ENCODE assay signal across 8 cellular contexts in genomic region chr17:7314719-7315569, GRCh38. TPM values are rescaled to one million over a fixed set of nuclear protein-coding genes. Genes with fewer than 3 reads are reported as not detected.
DNase-seq lines count a peak whose midpoint lies in the region; FAIRE-seq lines count a peak whose summit lies in the region.

A gene with protein sequence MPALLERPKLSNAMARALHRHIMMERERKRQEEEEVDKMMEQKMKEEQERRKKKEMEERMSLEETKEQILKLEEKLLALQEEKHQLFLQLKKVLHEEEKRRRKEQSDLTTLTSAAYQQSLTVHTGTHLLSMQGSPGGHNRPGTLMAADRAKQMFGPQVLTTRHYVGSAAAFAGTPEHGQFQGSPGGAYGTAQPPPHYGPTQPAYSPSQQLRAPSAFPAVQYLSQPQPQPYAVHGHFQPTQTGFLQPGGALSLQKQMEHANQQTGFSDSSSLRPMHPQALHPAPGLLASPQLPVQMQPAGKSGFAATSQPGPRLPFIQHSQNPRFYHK (minus strand): TSS chr17:7315360. CDS start chr17:7315052, 308 bp downstream.

- H2AK5ac ChIP-seq in neuronal stem cell (ENCODE audit: low read depth, low read length), result peak within 1 kb of the TSS; percentile 87

- FAIRE-seq in frontal cortex (lab: Jason Lieb, UNC), result no peak

- H3K4me3 Mint-ChIP-seq in activated naive CD4-positive, alpha-beta T cell treated with anti-CD3 and anti-CD28 coated beads, Interleukin-2, amount 10 ng/mL, durations not matched to agents 7 days and 5 days, result peak within 1 kb of the TSS; percentile 94

- H3K36me3 ChIP-seq in SK-N-MC (ENCODE audit: insufficient read depth, low read length) (peaks cover 50% of the 10 kb centered on the region), neuronal stem cell (replicated peaks in 1 of 2; ENCODE audit: control insufficient read depth in 2 of 2, insufficient read depth in 2 of 2, low read length in 2 of 2) (peaks cover 62 to 78% of the 10 kb centered on the region in 2 donors)

- no peak within 1 kb of the TSS for H2BK15ac ChIP-seq in neuronal stem cell (ENCODE audit: low read length)

- peak within 1 kb of the TSS; percentile 95 for H4K8ac ChIP-seq in neuronal stem cell (ENCODE audit: low read depth, low read length)

- peak within 1 kb of the TSS; percentile 95 for H3K18ac ChIP-seq in neuronal stem cell (ENCODE audit: low read length)

- H2BK120ac ChIP-seq in neuronal stem cell (ENCODE audit: low read depth, low read length), result peak within 1 kb of the TSS; percentile 78

- H3K4me3 ChIP-seq in SK-N-MC (peak within 1 kb of the TSS; percentile 96), neuronal stem cell (ENCODE audit: low read length in 2 of 2) (peak within 1 kb of the TSS; percentile 60 to 92)

- peak within 1 kb of the TSS; percentile 85 for H2BK5ac ChIP-seq in neuronal stem cell (ENCODE audit: low read length)

- H3K36me3 Mint-ChIP-seq in activated naive CD4-positive, alpha-beta T cell treated with anti-CD3 and anti-CD28 coated beads, Interleukin-2, amount 10 ng/mL, durations not matched to agents 7 days and 5 days, result peaks cover 53% of the 10 kb centered on the region

- H3K4me2 ChIP-seq in neuronal stem cell (ENCODE audit: insufficient read depth, low read length, poor library complexity, severe bottlenecking), result peak within 1 kb of the TSS; percentile 93

- no CpG with 5 or more reads among the region's 95 CpGs for WGBS in neuronal stem cell (ENCODE audit: extremely low coverage in 2 of 2, insufficient read length in 2 of 2, insufficient replicate concordance in 1 of 2), 2 donors

- DNase-seq in ELR (ENCODE audit: low read depth), result peak; percentile 90
- DNase-seq in GOT3 (lab: John Stamatoyannopoulos, UW), result peak; percentile 49
- DNase-seq in M059J (ENCODE audit: low read depth), result peak; percentile 81
- DNase-seq in SK-N-MC (ENCODE audit: low read depth, low spot score), result no peak
- peak; percentile 96 for DNase-seq in activated naive CD4-positive, alpha-beta T cell treated with anti-CD3 and anti-CD28 coated beads, Interleukin-2, amount 10 ng/mL, durations not matched to agents 7 days and 5 days
- peak; percentile 99 for DNase-seq in frontal cortex (ENCODE audit: low spot score in 2 of 2)
- DNase-seq in neuronal stem cell (ENCODE audit: low spot score), result peak; percentile 78
- peak; percentile 61 for DNase-seq in stromal cell of bone marrow (ENCODE audit: low read depth)

- H2BK12ac ChIP-seq in neuronal stem cell (ENCODE audit: low read length), result peak within 1 kb of the TSS; percentile 69

- H3K23ac ChIP-seq in neuronal stem cell (ENCODE audit: low read depth, low read length, poor library complexity), result peak within 1 kb of the TSS; percentile 94

- H3K27ac ChIP-seq in SK-N-MC (peak within 1 kb of the TSS; percentile 81), neuronal stem cell (replicated peaks; ENCODE audit: low read length) (peak within 1 kb of the TSS; percentile 80)

- H3K9me3 ChIP-seq in SK-N-MC (ENCODE audit: low read depth, low read length) (no peaks in the 10 kb centered on the region), neuronal stem cell (replicated peaks in 1 of 2; ENCODE audit: control insufficient read depth in 2 of 2, insufficient read depth in 1 of 2, low read depth in 1 of 2, low read length in 2 of 2) (no peaks in the 10 kb centered on the region)

- peaks cover 7% of the 10 kb centered on the region for H3K79me1 ChIP-seq in neuronal stem cell (ENCODE audit: low read depth, low read length)

- H3K27me3 ChIP-seq in neuronal stem cell (ENCODE audit: control insufficient read depth in 3 of 3, insufficient read depth in 3 of 3, low read depth in 1 of 3, low read length in 3 of 3), result no peaks in the 10 kb centered on the region

- peaks cover 55% of the 10 kb centered on the region for H3K4me1 Mint-ChIP-seq in activated naive CD4-positive, alpha-beta T cell treated with anti-CD3 and anti-CD28 coated beads, Interleukin-2, amount 10 ng/mL, durations not matched to agents 7 days and 5 days

- H3K27ac Mint-ChIP-seq in activated naive CD4-positive, alpha-beta T cell treated with anti-CD3 and anti-CD28 coated beads, Interleukin-2, amount 10 ng/mL, durations not matched to agents 7 days and 5 days, result peak within 1 kb of the TSS; percentile 95

- H3K9me3 Mint-ChIP-seq in activated naive CD4-positive, alpha-beta T cell treated with anti-CD3 and anti-CD28 coated beads, Interleukin-2, amount 10 ng/mL, durations not matched to agents 7 days and 5 days, result no peaks in the 10 kb centered on the region

- H3K27me3 Mint-ChIP-seq in activated naive CD4-positive, alpha-beta T cell treated with anti-CD3 and anti-CD28 coated beads, Interleukin-2, amount 10 ng/mL, durations not matched to agents 7 days and 5 days, result no peaks in the 10 kb centered on the region

- H4K91ac ChIP-seq in neuronal stem cell (ENCODE audit: low read depth, low read length, poor library complexity), result no peak within 1 kb of the TSS

- no peak within 1 kb of the TSS for H3K14ac ChIP-seq in neuronal stem cell (ENCODE audit: low read length)

- H3K9ac ChIP-seq in SK-N-MC (ENCODE audit: insufficient read length) (peak within 1 kb of the TSS; percentile 93), neuronal stem cell (ENCODE audit: low read depth, low read length, poor library complexity) (peak within 1 kb of the TSS; percentile 91)

- H2AFZ ChIP-seq in neuronal stem cell (ENCODE audit: low read length), result peak within 1 kb of the TSS; percentile 95

- CTCF ChIA-PET in activated naive CD4-positive, alpha-beta T cell treated with anti-CD3 and anti-CD28 coated beads, Interleukin-2, amount 10 ng/mL, durations not matched to agents 7 days and 5 days (lab: Charles Lee), result interaction anchor here (0.7 to 4.7 kb wide), 6 partner anchors 10 to 270 kb away, joined by 3 to 16 read pairs (median 4); partner anchors contain the start of gene ACAP1

- peaks cover 6 to 13% of the 10 kb centered on the region in 2 donors for H3K4me1 ChIP-seq in neuronal stem cell (ENCODE audit: control insufficient read depth in 2 of 2, insufficient read depth in 1 of 2, low read depth in 1 of 2, low read length in 2 of 2)

- H3K4ac ChIP-seq in neuronal stem cell (ENCODE audit: low read length), result peak within 1 kb of the TSS; percentile 39

RNA-seq across cellular contexts. Expression of the gene that starts here (rescaled TPM):
- 94.3 and 118 TPM in 2 replicates for total RNA-seq in M059J (2014; rRNA removed; shearing (Covaris generic))
- total RNA-seq in frontal cortex, result 35.5 TPM
- polyA plus RNA-seq in neuronal stem cell (2013, experiment 1 of 2), result 38.8 TPM
- 39.5 TPM for polyA plus RNA-seq in neuronal stem cell (2013, experiment 2 of 2)
